Comparison of ENCODE assay signal across 20 cellular contexts in the genomic region with DNA sequence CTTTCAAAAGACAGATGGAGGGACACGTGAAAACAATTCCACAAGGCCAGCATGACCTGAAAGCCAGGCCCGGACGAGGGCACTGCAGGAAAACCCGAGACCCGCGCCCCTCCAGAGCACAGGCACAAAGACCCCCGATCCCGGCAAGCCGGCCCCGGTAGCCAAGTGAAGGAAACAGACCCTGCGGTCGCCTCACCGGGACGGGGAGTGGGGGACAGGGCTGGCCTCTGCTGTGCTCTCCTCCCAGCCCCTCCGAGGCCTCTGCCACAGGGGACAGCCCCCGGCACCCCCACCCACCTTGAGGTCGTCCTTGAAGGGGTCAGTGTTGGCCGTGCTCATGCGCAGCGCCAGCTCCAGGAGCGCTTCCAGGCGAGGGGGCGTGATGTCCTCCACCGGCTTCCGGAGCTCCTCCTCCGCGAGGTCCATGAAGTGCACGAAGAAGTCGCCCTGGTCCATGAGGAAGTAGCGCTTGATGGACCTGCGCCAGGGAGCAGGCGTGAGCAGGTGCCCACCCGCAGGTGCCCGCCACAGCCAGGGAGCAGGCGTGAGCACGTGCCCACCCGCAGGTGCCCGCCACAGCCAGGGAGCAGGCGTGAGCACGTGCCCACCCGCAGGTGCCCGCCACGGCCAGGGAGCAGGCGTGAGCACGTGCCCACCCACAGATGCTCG.
DNase-seq lines count a peak whose midpoint lies in the region; ATAC-seq lines count a peak whose summit lies in the region.
"Had no signal": no experiment of that assay in that cellular context is flagged by ENCODE, and none has a peak within 500 bp of the region (broad histone marks: within the 10 kb centered on the region; RNA-seq: fewer than 3 reads in every experiment).

No MANE protein-coding gene starts in this region.

- no peak for DNase-seq in stimulated activated naive CD8-positive, alpha-beta T cell treated with anti-CD3 and anti-CD28 coated beads, Interleukin-15, amount 100 ng/mL, for 72 hours
- no peak for DNase-seq in stimulated activated naive CD8-positive, alpha-beta T cell treated with anti-CD3 and anti-CD28 coated beads, Interleukin-15, Interleukin-2, amounts not matched to agents 100 U/mL and 50 U/mL, for 24 hours
- DNase-seq: activated CD4-positive, alpha-beta memory T cell treated with anti-CD3 and anti-CD28 coated beads, Interleukin-2, amount 10 ng/mL, durations not matched to agents 7 days and 5 days; activated CD4-positive, alpha-beta T cell treated with anti-CD3 and anti-CD28 coated beads for 1 hour; AML-193; CD4-positive, alpha-beta T cell; hypothalamus; Karpas-422; NCI-H1417 treated with DMSO at 0.1 percent for 48 hours; NCI-H2081; NCI-H2227 treated with DMSO at 0.1 percent for 48 hours; NCI-H526 treated with DMSO at 0.1 percent for 48 hours; pancreas; retina; SHP77; stimulated activated CD4-positive, alpha-beta T cell treated with anti-CD3 and anti-CD28 coated beads, Interleukin-2, amount 100 ng/mL, for 24 hours; transverse colon had no signal

- no peaks in the 10 kb centered on the region for H3K4me1 Mint-ChIP-seq in stimulated activated naive CD8-positive, alpha-beta T cell treated with anti-CD3 and anti-CD28 coated beads, Interleukin-15, amount 100 ng/mL, for 72 hours
- H3K4me1 Mint-ChIP-seq: activated CD4-positive, alpha-beta memory T cell treated with anti-CD3 and anti-CD28 coated beads, Interleukin-2, amount 10 ng/mL, durations not matched to agents 7 days and 5 days had no signal

- no peak overlapping the region for H3K4me3 Mint-ChIP-seq in stimulated activated naive CD8-positive, alpha-beta T cell treated with anti-CD3 and anti-CD28 coated beads, Interleukin-15, amount 100 ng/mL, for 72 hours
- H3K4me3 Mint-ChIP-seq: activated CD4-positive, alpha-beta memory T cell treated with anti-CD3 and anti-CD28 coated beads, Interleukin-2, amount 10 ng/mL, durations not matched to agents 7 days and 5 days; CD4-positive, alpha-beta T cell; memory B cell had no signal

- no peaks in the 10 kb centered on the region for H3K27me3 Mint-ChIP-seq in stimulated activated naive CD8-positive, alpha-beta T cell treated with anti-CD3 and anti-CD28 coated beads, Interleukin-15, amount 100 ng/mL, for 72 hours
- H3K27me3 Mint-ChIP-seq: activated CD4-positive, alpha-beta memory T cell treated with anti-CD3 and anti-CD28 coated beads, Interleukin-2, amount 10 ng/mL, durations not matched to agents 7 days and 5 days; CD4-positive, alpha-beta T cell; memory B cell had no signal

- H3K27ac Mint-ChIP-seq in stimulated activated naive CD8-positive, alpha-beta T cell treated with anti-CD3 and anti-CD28 coated beads, Interleukin-15, amount 100 ng/mL, for 72 hours, result no peak overlapping the region
- H3K27ac Mint-ChIP-seq: activated CD4-positive, alpha-beta memory T cell treated with anti-CD3 and anti-CD28 coated beads, Interleukin-2, amount 10 ng/mL, durations not matched to agents 7 days and 5 days; activated naive CD4-positive, alpha-beta T cell treated with anti-CD3 and anti-CD28 coated beads, Interleukin-2, amount 50 U/mL, for 72 hours; activated T-helper 2 cell treated with anti-CD3 and anti-CD28 coated beads, Interferon-gamma antibody, Interleukin-2, Interleukin-4, amounts not matched to agents 10 μg/mL and 5 μg/mL and 100 μg/mL, durations not matched to agents 14 hours and 24 hours and 36 hours; CD4-positive, alpha-beta T cell; memory B cell had no signal

- peak; percentile 35 for ATAC-seq in stimulated activated naive CD8-positive, alpha-beta T cell treated with anti-CD3 and anti-CD28 coated beads, Interleukin-15, amount 100 ng/mL, for 72 hours
- no peak for ATAC-seq in stimulated activated naive CD8-positive, alpha-beta T cell treated with anti-CD3 and anti-CD28 coated beads, Interleukin-15, Interleukin-2, amounts not matched to agents 100 U/mL and 50 U/mL, for 24 hours
- ATAC-seq: activated naive CD4-positive, alpha-beta T cell treated with anti-CD3 and anti-CD28 coated beads, Interleukin-2, amount 50 U/mL, for 72 hours had no signal

- H3K9me3 Mint-ChIP-seq in stimulated activated naive CD8-positive, alpha-beta T cell treated with anti-CD3 and anti-CD28 coated beads, Interleukin-15, amount 100 ng/mL, for 72 hours, result no peaks in the 10 kb centered on the region
- H3K9me3 Mint-ChIP-seq: activated CD4-positive, alpha-beta memory T cell treated with anti-CD3 and anti-CD28 coated beads, Interleukin-2, amount 10 ng/mL, durations not matched to agents 7 days and 5 days; activated naive CD4-positive, alpha-beta T cell treated with anti-CD3 and anti-CD28 coated beads, Interleukin-2, amount 50 U/mL, for 72 hours; activated T-helper 2 cell treated with anti-CD3 and anti-CD28 coated beads, Interferon-gamma antibody, Interleukin-2, Interleukin-4, amounts not matched to agents 10 μg/mL and 5 μg/mL and 100 μg/mL, durations not matched to agents 14 hours and 24 hours and 36 hours; CD4-positive, alpha-beta T cell; memory B cell had no signal
